Comparison of ENCODE assay signal across 8 cellular contexts in genomic region chr14:21102472-21103164, GRCh38. TPM values are rescaled to one million over a fixed set of nuclear protein-coding genes. Genes with fewer than 3 reads are reported as not detected.
A peak's percentile ranks its signal among the peaks of the same experiment; 100 is the strongest.
DNase-seq lines count a peak whose midpoint lies in the region; ATAC-seq and TF ChIP-seq lines count a peak whose summit lies in the region.

No MANE protein-coding gene starts in this region.

- TF ChIP-seq CTCF in GM23338 (conservative IDR thresholded peaks at IDR 0.05; ENCODE audit: low read depth in 2 of 2) (peak in 1 of 2 experiments; percentile 28; a peak in 2 of 4 replicates), liver (IDR thresholded peaks at IDR 0.05; ENCODE audit: low read depth, low read length, missing input control) (no peak), heart left ventricle (IDR thresholded peaks at IDR 0.05) (no peak)

- no peak for TF ChIP-seq POLR2A in heart left ventricle (IDR thresholded peaks at IDR 0.05)

- WGBS in liver, result 46% methylated on average over 3 of the region's 3 CpGs
- 47 to 72% (median 55%) methylated on average over 3 of the region's 3 CpGs for WGBS in heart left ventricle, 4 donors

- no peaks in the 10 kb centered on the region; the same call in 2 of the 3 replicates for H3K9me3 Mint-ChIP-seq in GM23338
- H3K9me3 Mint-ChIP-seq in activated naive CD8-positive, alpha-beta T cell (ENCODE audit: low read depth), result no peaks in the 10 kb centered on the region

- H3K79me2 ChIP-seq in ACC112 (ENCODE audit: control insufficient read depth, insufficient read depth, low read length, unreplicated experiment) (no peaks in the 10 kb centered on the region), GM23338 (replicated peaks; ENCODE audit: insufficient read depth) (peaks cover 16% of the 10 kb centered on the region)

- peak; percentile 43 for DNase-seq in GM23338 (ENCODE audit: low spot score)
- no peak for DNase-seq in GDM1 (lab: John Stamatoyannopoulos, UW)
- DNase-seq in NCI-H187 (lab: John Stamatoyannopoulos, UW), result no peak
- DNase-seq in islet precursor cell, result no peak
- no peak for DNase-seq in heart left ventricle

- no peaks in the 10 kb centered on the region for H4K20me1 ChIP-seq in GM23338 (replicated peaks; ENCODE audit: insufficient read depth)

- peak overlapping the region; percentile 91 for H3K4me3 Mint-ChIP-seq in GM23338
- H3K4me3 Mint-ChIP-seq in activated naive CD8-positive, alpha-beta T cell, result peak overlapping the region; percentile 55

- no peaks in the 10 kb centered on the region for H3K27me3 ChIP-seq in ACC112 (ENCODE audit: insufficient read depth, low read length)
- H3K27me3 ChIP-seq in GM23338 (ENCODE audit: insufficient read depth), result no peaks in the 10 kb centered on the region
- no peaks in the 10 kb centered on the region for H3K27me3 ChIP-seq in liver (ENCODE audit: control insufficient read depth in 4 of 4, insufficient read depth in 4 of 4, low read length in 3 of 4)
- H3K27me3 ChIP-seq in heart left ventricle, result no peaks in the 10 kb centered on the region

- ATAC-seq in GM23338 (peak; percentile 9), heart left ventricle (no peak)

- peaks cover 70% of the 10 kb centered on the region for H3K4me1 Mint-ChIP-seq in GM23338
- H3K4me1 Mint-ChIP-seq in activated naive CD8-positive, alpha-beta T cell (ENCODE audit: low read depth), result peaks cover 23% of the 10 kb centered on the region

- no peaks in the 10 kb centered on the region; the same call in 2 of the 3 replicates for H3K36me3 Mint-ChIP-seq in GM23338 (ENCODE audit: low read depth)
- H3K36me3 Mint-ChIP-seq in activated naive CD8-positive, alpha-beta T cell, result no peaks in the 10 kb centered on the region

- H3K9me3 ChIP-seq in liver (ENCODE audit: control insufficient read depth in 4 of 4, low read length in 3 of 4) (no peaks in the 10 kb centered on the region), heart left ventricle (no peaks in the 10 kb centered on the region)

- H2AFZ ChIP-seq in ACC112 (ENCODE audit: low read length, unreplicated experiment), result peak overlapping the region; percentile 48
- 0 out of 2 replicates have a peak overlapping the region, but pooled peaks have one; percentile 11 for H2AFZ ChIP-seq in GM23338

- peaks cover 50% of the 10 kb centered on the region for H3K4me1 ChIP-seq in ACC112 (ENCODE audit: control insufficient read depth, insufficient read depth, low read length, unreplicated experiment)
- peaks cover 40% of the 10 kb centered on the region for H3K4me1 ChIP-seq in GM23338 (ENCODE audit: insufficient read depth)
- peaks cover 9 to 56% (median 46%) of the 10 kb centered on the region in 4 donors for H3K4me1 ChIP-seq in liver (ENCODE audit: control insufficient read depth in 4 of 4, insufficient read depth in 4 of 4, low read length in 3 of 4)
- peaks cover 0 to 57% (median 38%) of the 10 kb centered on the region in 12 donors for H3K4me1 ChIP-seq in heart left ventricle

- peaks cover 3% of the 10 kb centered on the region for H3F3A ChIP-seq in GM23338 (replicated peaks; ENCODE audit: low read depth)

- H3K9ac ChIP-seq in liver (ENCODE audit: low read depth in 1 of 2, low read length in 2 of 2), result no peak overlapping the region

- H3K36me3 ChIP-seq in ACC112 (ENCODE audit: insufficient read depth, low read length) (no peaks in the 10 kb centered on the region), GM23338 (ENCODE audit: insufficient read depth) (no peaks in the 10 kb centered on the region), liver (ENCODE audit: control insufficient read depth in 4 of 4, insufficient read depth in 3 of 4, low read depth in 1 of 4, low read length in 3 of 4) (no peaks in the 10 kb centered on the region), heart left ventricle (no peaks in the 10 kb centered on the region)

- H3K4me3 ChIP-seq in ACC112 (ENCODE audit: low read depth, low read length) (peak overlapping the region; percentile 82), GM23338 (peak overlapping the region; percentile 90), liver (ENCODE audit: low read depth in 1 of 3, low read length in 3 of 3) (peak overlapping the region in 2 of 3 donors; percentile 36 to 42), heart left ventricle (peak overlapping the region in 5 of 12 donors; percentile 61 to 88 (median 79))

- intact Hi-C loops in heart left ventricle (cut with DNase I), result loop anchor here in 7 of 10 donors (5.0 to 10.0 kb wide), 9 partner anchors 35 to 638 kb away; partner anchors contain the start of genes RNASE4 (in 3 of the 7), ANG (in 2 of the 7), PIP4P1 (in 1 of the 7) and PNP (in 1 of the 7)

- H3K27ac Mint-ChIP-seq in GM23338, result peak overlapping the region; percentile 96
- peak overlapping the region; percentile 5 for H3K27ac Mint-ChIP-seq in activated naive CD8-positive, alpha-beta T cell

- no peak for TF ChIP-seq RAD21 in liver (IDR thresholded peaks at IDR 0.05)

- H3K27ac ChIP-seq in ACC112 (ENCODE audit: low read depth, low read length), result no peak overlapping the region
- peak overlapping the region; percentile 10; the same call in 1 of the 2 replicates for H3K27ac ChIP-seq in GM23338 (ENCODE audit: low read depth)
- H3K27ac ChIP-seq in liver (ENCODE audit: low read depth in 1 of 2, low read length in 2 of 2), result no peak overlapping the region
- peak overlapping the region in 3 of 12 donors; percentile 96 to 100 (median 98) for H3K27ac ChIP-seq in heart left ventricle

- peak overlapping the region; percentile 97 for H3K4me2 ChIP-seq in GM23338

- peaks cover 7% of the 10 kb centered on the region for H3K27me3 Mint-ChIP-seq in GM23338 (ENCODE audit: insufficient read depth, low read depth, poor library complexity)
- no peaks in the 10 kb centered on the region for H3K27me3 Mint-ChIP-seq in activated naive CD8-positive, alpha-beta T cell

- no peaks in the 10 kb centered on the region for H3K9me2 ChIP-seq in GM23338 (ENCODE audit: insufficient read depth)

TF ChIP-seq in GM23338, 12 proteins besides CTCF, POLR2A, EP300 and RAD21 (continues in another document):
- TF ChIP-seq EZH2phosphoT487 (IDR thresholded peaks at IDR 0.05; ENCODE audit: unreplicated experiment), result no peak

TF ChIP-seq in liver, 16 proteins besides CTCF, POLR2A, EP300 and RAD21 (continues in another document):
- TF ChIP-seq ZBTB33 (IDR thresholded peaks at IDR 0.05) (no peak), RXRA (IDR thresholded peaks at IDR 0.05) (no peak), TAF1 (conservative IDR thresholded peaks at IDR 0.05) (no peak), GABPA (IDR thresholded peaks at IDR 0.05 in 1 of 2, conservative IDR thresholded peaks at IDR 0.05 in 1 of 2) (no peak)

RNA-seq across cellular contexts. Expression of gene TMEM253, which starts 1.8 kb away (rescaled TPM):
- 0.59 TPM in 1 of 2 replicates, not detected in the other for total RNA-seq in GM23338 (2014; rRNA removed; shearing (Covaris generic))
- polyA plus RNA-seq in GM23338 (2016; fragmentation: Nextera tagmentation; extraction: Ambion mirVana) (0.95 and 2.7 TPM in 2 replicates), liver (under 1 TPM in 1 of 2 donors, not detected in 1; 0.14 TPM), heart left ventricle (under 1 TPM; 0.29 to 0.57 TPM)
- total RNA-seq in liver (under 1 TPM; 0.19 to 0.25 TPM), heart left ventricle (under 1 TPM in 6 of 9 donors, not detected in 3; 0.19 to 0.79 (median 0.36) TPM)

RNA-seq across cellular contexts. Expression of gene ZNF219, which starts 4.2 kb away (rescaled TPM):
- 148 and 153 TPM in 2 replicates for total RNA-seq in GM23338 (2014; rRNA removed; shearing (Covaris generic))
- polyA plus RNA-seq in GM23338 (2016; fragmentation: Nextera tagmentation; extraction: Ambion mirVana), result 35.5 and 37.7 TPM in 2 replicates
- total RNA-seq in liver, result 1 to 10 TPM; 4.7 to 6.2 TPM
- polyA plus RNA-seq in liver, result 10 to 100 TPM in 1 of 2 donors, 1 to 10 TPM in 1; 1.3 to 10.5 TPM
- 10 to 100 TPM; 33.9 to 97.9 (median 38.2) TPM for total RNA-seq in heart left ventricle
- 10 to 100 TPM; 50.0 to 57.4 TPM for polyA plus RNA-seq in heart left ventricle

RNA-seq across cellular contexts. Expression of gene ARHGEF40, which starts 32.5 kb away (rescaled TPM):
- total RNA-seq in GM23338 (2014; rRNA removed; shearing (Covaris generic)), result 38.6 and 44.6 TPM in 2 replicates
- polyA plus RNA-seq in GM23338 (2016; fragmentation: Nextera tagmentation; extraction: Ambion mirVana), result 17.7 and 21.5 TPM in 2 replicates
- 10 to 100 TPM; 19.8 to 42.5 TPM for total RNA-seq in liver
- polyA plus RNA-seq in liver, result 10 to 100 TPM in 1 of 2 donors, 1 to 10 TPM in 1; 9.3 to 14.0 TPM
- 10 to 100 TPM; 16.1 to 31.5 (median 18.8) TPM for total RNA-seq in heart left ventricle
- 10 to 100 TPM; 15.5 to 18.2 TPM for polyA plus RNA-seq in heart left ventricle

RNA-seq across cellular contexts. Expression of gene RNASE8, which starts 45.0 kb away (rescaled TPM):
- not detected in 2 replicates for total RNA-seq in GM23338 (2014; rRNA removed; shearing (Covaris generic))
- polyA plus RNA-seq in GM23338 (2016; fragmentation: Nextera tagmentation; extraction: Ambion mirVana), result not detected in 2 replicates
- not detected for total RNA-seq in liver
- polyA plus RNA-seq in liver, result not detected
- total RNA-seq in heart left ventricle, result not detected
- polyA plus RNA-seq in heart left ventricle, result not detected

RNA-seq across cellular contexts. Expression of gene OR5AU1, which starts 53.2 kb away (rescaled TPM):
- not detected in 2 replicates for total RNA-seq in GM23338 (2014; rRNA removed; shearing (Covaris generic))
- polyA plus RNA-seq in GM23338 (2016; fragmentation: Nextera tagmentation; extraction: Ambion mirVana) (not detected in 2 replicates), liver (not detected), heart left ventricle (not detected)
- total RNA-seq in liver (not detected), heart left ventricle (not detected)

Comparison
In these comparisons a context has a peak if more than half of its experiments do, and no peak if none do; other contexts are left out.
1. RNA of gene ZNF219, which starts 4.2 kb away (total RNA-seq): 148 to 153 TPM in GM23338 and 33.9 to 97.9 TPM in heart left ventricle; 4.7 to 6.2 TPM in liver; every median in the first group is over 4 times any median in the second.